Comparison of ENCODE assay signal across 11 cellular contexts in genomic region chr4:76043306-76043705, GRCh38. TPM values are rescaled to one million over a fixed set of nuclear protein-coding genes. Genes with fewer than 3 reads are reported as not detected.
"Had no signal": no experiment of that assay in that cellular context is flagged by ENCODE, and none has a peak within 500 bp of the region (broad histone marks: within the 10 kb centered on the region; RNA-seq: fewer than 3 reads in every experiment).

No MANE protein-coding gene starts in this region.

RNA-seq across cellular contexts. Expression of gene CXCL11, which starts 7.4 kb away (rescaled TPM):
- total RNA-seq: PC-3, PC-9, Peyer's patch, Right ventricle myocardium inferior, Right ventricle myocardium superior, SJCRH30, SJSA1 had no signal
- polyA plus RNA-seq: SK-N-SH had no signal

RNA-seq across cellular contexts. Expression of gene CXCL10, which starts 20.0 kb away (rescaled TPM):
- total RNA-seq: OCI-LY7, PC-3, PC-9, Right ventricle myocardium inferior, Right ventricle myocardium superior, SJCRH30, SK-MEL-5 had no signal
- polyA plus RNA-seq: SK-N-SH had no signal

RNA-seq across cellular contexts. Expression of gene ART3, which starts 31.2 kb away (rescaled TPM):
- total RNA-seq: OCI-LY7, PC-3, PC-9 had no signal
- polyA plus RNA-seq: SK-N-SH had no signal

RNA-seq across cellular contexts. Expression of gene CXCL9, which starts 36.0 kb away (rescaled TPM):
- total RNA-seq: PC-3, PC-9, RPMI7951, SJCRH30, SJSA1 had no signal
- polyA plus RNA-seq: SK-N-SH had no signal
